30 cellular contexts compared by ENCODE assay signal in the genomic region with DNA sequence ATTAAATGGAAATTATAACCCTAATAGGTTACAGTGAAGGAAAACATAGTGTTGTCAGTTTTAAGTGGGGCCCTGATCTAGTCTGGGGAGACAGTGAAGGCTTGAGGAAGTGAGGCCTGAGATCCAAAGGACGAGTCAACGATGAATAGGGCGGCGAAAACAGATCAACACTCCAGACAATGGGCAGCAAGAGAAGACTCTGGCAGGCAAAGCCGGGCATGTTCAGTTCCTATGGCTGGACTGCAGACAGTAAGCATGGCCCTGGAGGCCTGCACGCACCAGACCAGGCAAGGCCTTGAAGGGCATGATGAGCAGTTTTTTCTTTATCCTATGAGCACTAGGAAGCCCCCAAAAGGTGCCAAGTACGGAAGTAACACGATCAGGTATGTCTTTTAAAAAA.
DNase-seq lines count a peak whose midpoint lies in the region; ATAC-seq and TF ChIP-seq lines count a peak whose summit lies in the region.
"Had no signal": no experiment of that assay in that cellular context is flagged by ENCODE, and none has a peak within 500 bp of the region (broad histone marks: within the 10 kb centered on the region; RNA-seq: fewer than 3 reads in every experiment).

No MANE protein-coding gene starts in this region.

- H3K36me3 ChIP-seq in esophagus squamous epithelium: peaks cover 0 to 62% (median 0%) of the 10 kb centered on the region in 3 donors
- H3K36me3 ChIP-seq in Karpas-422 (ENCODE audit: insufficient read depth, low read length): peaks cover 12% of the 10 kb centered on the region

- H3K27ac ChIP-seq in angular gyrus (ENCODE audit: low read depth, low read length) (peak overlapping the region; percentile 55), esophagus squamous epithelium (peak overlapping the region in 3 of 4 donors; percentile 32 to 57 (median 42)), Karpas-422 (ENCODE audit: low read length) (no peak overlapping the region)
- H3K27ac ChIP-seq: ascending aorta, prostate gland, thoracic aorta had no signal

- peaks cover 4% of the 10 kb centered on the region for H3K4me1 Mint-ChIP-seq in activated CD4-positive, alpha-beta T cell treated with anti-CD3 and anti-CD28 coated beads for 36 hours
- H3K4me1 Mint-ChIP-seq: CD14-positive monocyte had no signal

- H3K4me3 ChIP-seq in esophagus squamous epithelium (no peak overlapping the region), Karpas-422 (ENCODE audit: low read length) (no peak overlapping the region)
- H3K4me3 ChIP-seq: ascending aorta, GM12878, heart left ventricle, prostate gland, thoracic aorta had no signal

- peak overlapping the region; percentile 0 for H3K27ac Mint-ChIP-seq in activated CD4-positive, alpha-beta T cell treated with anti-CD3 and anti-CD28 coated beads for 36 hours
- H3K27ac Mint-ChIP-seq: activated CD4-positive, alpha-beta T cell treated with anti-CD3 and anti-CD28 coated beads, Interleukin-2, amount 10 ng/mL, durations not matched to agents 7 days and 5 days; activated CD8-positive, alpha-beta memory T cell treated with anti-CD3 and anti-CD28 coated beads, Interleukin-2, amount 10 ng/mL, durations not matched to agents 7 days and 5 days; activated naive CD4-positive, alpha-beta T cell treated with anti-CD3 and anti-CD28 coated beads, Interleukin-2, amount 50 U/mL, for 24 hours; stimulated activated memory B cell treated with anti-CD40 and anti-IgM and Interleukin-4, amounts not matched to agents 10 μg/mL and 1 μg/mL and 100 μg/mL, for 72 hours had no signal

- no peak for DNase-seq in activated CD4-positive, alpha-beta T cell treated with anti-CD3 and anti-CD28 coated beads for 36 hours
- no peak for DNase-seq in activated CD4-positive, alpha-beta T cell treated with anti-CD3 and anti-CD28 coated beads for 1 hour
- DNase-seq in esophagus squamous epithelium (lab: John Stamatoyannopoulos, UW): no peak
- peak; percentile 29 for DNase-seq in posterior vena cava (ENCODE audit: low spot score)
- no peak for DNase-seq in left colon
- DNase-seq in DMS79 treated with DMSO at 0.1 percent for 48 hours (lab: John Stamatoyannopoulos, UW): no peak
- DNase-seq in Karpas-422: no peak
- DNase-seq: 8988T; activated CD4-positive, alpha-beta T cell treated with anti-CD3 and anti-CD28 coated beads, Interleukin-2, amount 10 ng/mL, durations not matched to agents 7 days and 5 days; activated CD8-positive, alpha-beta memory T cell treated with anti-CD3 and anti-CD28 coated beads, Interleukin-2, amount 10 ng/mL, durations not matched to agents 7 days and 5 days; EL; erythroblast; foreskin fibroblast; Kasumi-1; kidney glomerular epithelial cell; NCI-H1048; NCI-H1694 treated with DMSO at 0.1 percent for 48 hours; NCI-H510A treated with DMSO at 0.1 percent for 48 hours; stimulated activated CD4-positive, alpha-beta T cell treated with anti-CD3 and anti-CD28 coated beads, Interleukin-4, amount 100 ng/mL, for 24 hours had no signal

- no peak overlapping the region for H2AFZ ChIP-seq in Karpas-422 (ENCODE audit: low read length)

- ATAC-seq in activated CD4-positive, alpha-beta T cell treated with anti-CD3 and anti-CD28 coated beads for 36 hours: no peak
- no peak for ATAC-seq in left colon
- ATAC-seq: activated CD8-positive, alpha-beta memory T cell treated with anti-CD3 and anti-CD28 coated beads, Interleukin-2, amount 10 ng/mL, durations not matched to agents 7 days and 5 days; GM12878; HCT116; heart left ventricle; sciatic nerve; stimulated activated memory B cell treated with anti-CD40 and anti-IgM and Interleukin-4, amounts not matched to agents 10 μg/mL and 1 μg/mL and 100 μg/mL, for 72 hours had no signal

- H3K9me3 ChIP-seq in esophagus squamous epithelium (no peaks in the 10 kb centered on the region), Karpas-422 (ENCODE audit: low read length) (no peaks in the 10 kb centered on the region)
- H3K9me3 ChIP-seq: ascending aorta, heart left ventricle, prostate gland, thoracic aorta had no signal

- no peak for TF ChIP-seq POLR2A in esophagus squamous epithelium (IDR thresholded peaks at IDR 0.05)

- no peak overlapping the region for H3K9ac ChIP-seq in Karpas-422 (ENCODE audit: low read length)

- H3K4me2 ChIP-seq in Karpas-422 (ENCODE audit: low read depth, low read length, poor library complexity, severe bottlenecking): no peak overlapping the region

- intact Hi-C loops in activated CD4-positive, alpha-beta T cell treated with anti-CD3 and anti-CD28 coated beads for 36 hours (cut with DNase I, micrococcal nuclease): no loop called here
- intact Hi-C loops in esophagus squamous epithelium (cut with DNase I) (no loop called here), posterior vena cava (cut with DNase I) (no loop called here), left colon (cut with DNase I, micrococcal nuclease) (no loop called here)

- no peaks in the 10 kb centered on the region for H3K27me3 Mint-ChIP-seq in activated CD4-positive, alpha-beta T cell treated with anti-CD3 and anti-CD28 coated beads for 36 hours
- H3K27me3 Mint-ChIP-seq: activated CD4-positive, alpha-beta T cell treated with anti-CD3 and anti-CD28 coated beads, Interleukin-2, amount 10 ng/mL, durations not matched to agents 7 days and 5 days; activated CD8-positive, alpha-beta memory T cell treated with anti-CD3 and anti-CD28 coated beads, Interleukin-2, amount 10 ng/mL, durations not matched to agents 7 days and 5 days; activated naive CD4-positive, alpha-beta T cell treated with anti-CD3 and anti-CD28 coated beads, Interleukin-2, amount 50 U/mL, for 24 hours; stimulated activated memory B cell treated with anti-CD40 and anti-IgM and Interleukin-4, amounts not matched to agents 10 μg/mL and 1 μg/mL and 100 μg/mL, for 72 hours had no signal

- no peak overlapping the region for H3K4me3 Mint-ChIP-seq in activated CD4-positive, alpha-beta T cell treated with anti-CD3 and anti-CD28 coated beads for 36 hours
- H3K4me3 Mint-ChIP-seq: activated CD4-positive, alpha-beta T cell treated with anti-CD3 and anti-CD28 coated beads, Interleukin-2, amount 10 ng/mL, durations not matched to agents 7 days and 5 days; activated CD8-positive, alpha-beta memory T cell treated with anti-CD3 and anti-CD28 coated beads, Interleukin-2, amount 10 ng/mL, durations not matched to agents 7 days and 5 days; activated naive CD4-positive, alpha-beta T cell treated with anti-CD3 and anti-CD28 coated beads, Interleukin-2, amount 50 U/mL, for 24 hours; CD14-positive monocyte; stimulated activated memory B cell treated with anti-CD40 and anti-IgM and Interleukin-4, amounts not matched to agents 10 μg/mL and 1 μg/mL and 100 μg/mL, for 72 hours had no signal

- 46 to 60% methylated on average over 8 of the region's 8 CpGs for WGBS in esophagus squamous epithelium, 2 donors

- H4K20me1 ChIP-seq in Karpas-422 (ENCODE audit: insufficient read depth, low read depth, low read length): no peaks in the 10 kb centered on the region

- CTCF ChIA-PET in activated CD4-positive, alpha-beta T cell treated with anti-CD3 and anti-CD28 coated beads for 36 hours (lab: Charles Lee): interaction anchor here (1.0 kb wide), 1 partner anchor 11 kb away, joined by 8 read pairs; no protein-coding TSS in a partner anchor

- H3K4me1 ChIP-seq in esophagus squamous epithelium (peaks cover 0 to 37% (median 27%) of the 10 kb centered on the region in 3 donors), Karpas-422 (ENCODE audit: low read length) (no peaks in the 10 kb centered on the region)
- H3K4me1 ChIP-seq: ascending aorta, prostate gland had no signal

- H3K9me2 ChIP-seq in Karpas-422 (replicated peaks; ENCODE audit: insufficient read depth, low read length): no peaks in the 10 kb centered on the region

- POLR2A ChIA-PET in activated CD4-positive, alpha-beta T cell treated with anti-CD3 and anti-CD28 coated beads for 36 hours (lab: Charles Lee): no interaction called here

- H3K9me3 Mint-ChIP-seq in activated CD4-positive, alpha-beta T cell treated with anti-CD3 and anti-CD28 coated beads for 36 hours (ENCODE audit: low read depth): no peaks in the 10 kb centered on the region
- H3K9me3 Mint-ChIP-seq: activated CD4-positive, alpha-beta T cell treated with anti-CD3 and anti-CD28 coated beads, Interleukin-2, amount 10 ng/mL, durations not matched to agents 7 days and 5 days; activated naive CD4-positive, alpha-beta T cell treated with anti-CD3 and anti-CD28 coated beads, Interleukin-2, amount 50 U/mL, for 24 hours; CD14-positive monocyte; stimulated activated memory B cell treated with anti-CD40 and anti-IgM and Interleukin-4, amounts not matched to agents 10 μg/mL and 1 μg/mL and 100 μg/mL, for 72 hours had no signal

- peaks cover 29% of the 10 kb centered on the region for H3K36me3 Mint-ChIP-seq in activated CD4-positive, alpha-beta T cell treated with anti-CD3 and anti-CD28 coated beads for 36 hours (ENCODE audit: low read depth)

- TF ChIP-seq CTCF in esophagus squamous epithelium (IDR thresholded peaks at IDR 0.05): no peak

- H3K27me3 ChIP-seq in esophagus squamous epithelium (no peaks in the 10 kb centered on the region), Karpas-422 (ENCODE audit: low read length) (no peaks in the 10 kb centered on the region)
- H3K27me3 ChIP-seq: ascending aorta, heart left ventricle had no signal

- no peaks in the 10 kb centered on the region for H3K79me2 ChIP-seq in Karpas-422 (ENCODE audit: low read length)
